20 cellular contexts compared by ENCODE assay signal in the genomic region with DNA sequence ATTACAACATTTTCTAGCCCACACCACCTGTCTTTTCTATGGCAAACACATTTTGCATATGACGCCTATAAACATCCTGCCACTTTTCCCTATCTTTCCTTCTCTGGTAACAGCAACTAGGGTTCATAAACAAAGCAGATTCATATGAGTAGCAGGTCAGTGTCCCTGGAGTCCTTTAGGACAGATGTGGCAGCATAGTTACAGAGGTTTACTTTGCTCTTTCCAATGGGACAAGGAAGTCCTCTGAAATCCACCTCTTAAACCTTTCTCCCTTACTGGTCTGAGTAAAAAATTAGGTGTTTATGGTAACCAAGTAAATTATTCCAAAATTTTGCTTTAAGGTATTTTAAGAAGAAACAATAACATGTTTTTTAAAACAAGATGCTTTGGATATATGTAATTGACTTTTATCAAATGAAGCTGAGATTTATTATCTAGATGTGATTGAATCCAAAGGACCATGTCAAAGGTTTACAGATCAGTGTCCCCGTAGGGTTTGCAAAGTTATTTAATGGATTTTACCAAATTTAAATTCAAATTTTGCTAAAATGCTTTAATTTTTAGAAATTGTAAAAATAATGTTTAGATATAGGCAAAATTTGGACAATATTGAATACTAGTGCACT.
DNase-seq lines count a peak whose midpoint lies in the region; ATAC-seq, FAIRE-seq and TF ChIP-seq lines count a peak whose summit lies in the region.
"Had no signal": no experiment of that assay in that cellular context is flagged by ENCODE, and none has a peak within 500 bp of the region (broad histone marks: within the 10 kb centered on the region; RNA-seq: fewer than 3 reads in every experiment).

No MANE protein-coding gene starts in this region.

- intact Hi-C loops in Right ventricle myocardium superior (cut with DNase I) (no loop called here), cardiac septum (cut with DNase I) (no loop called here), K562 (cut with micrococcal nuclease) (no loop called here), left ventricle myocardium superior (cut with micrococcal nuclease) (no loop called here)

- TF ChIP-seq CTCF in K562 (IDR thresholded peaks at IDR 0.05 in 2 of 3, conservative IDR thresholded peaks at IDR 0.05 in 1 of 3; ENCODE audit: insufficient read depth in 2 of 3, low read depth in 1 of 3, low read length in 3 of 3) (no peak), BE2C (IDR thresholded peaks at IDR 0.05; ENCODE audit: low read depth, low read length) (no peak)

- no peaks in the 10 kb centered on the region for H3K9me1 ChIP-seq in K562 (ENCODE audit: control insufficient read depth, insufficient read depth, low read length)

- no peak overlapping the region for H3K9ac ChIP-seq in K562 (ENCODE audit: insufficient read depth in 1 of 2, low read depth in 2 of 2, low read length in 2 of 2)

- no peak for TF ChIP-seq EP300 in K562 (IDR thresholded peaks at IDR 0.05; ENCODE audit: low read length)

- H3K36me3 ChIP-seq in K562 (ENCODE audit: control insufficient read depth, insufficient read depth, low read length), result peaks cover 12% of the 10 kb centered on the region; the same call in 2 of the 3 replicates
- no peaks in the 10 kb centered on the region; the same call in 1 of the 2 replicates for H3K36me3 ChIP-seq in BE2C

- no peaks in the 10 kb centered on the region for H3K27me3 Mint-ChIP-seq in activated CD4-positive, alpha-beta T cell treated with anti-CD3 and anti-CD28 coated beads, Interleukin-2, amount 10 ng/mL, durations not matched to agents 7 days and 5 days

- ATAC-seq in Right ventricle myocardium superior (ENCODE audit: poor library complexity) (peak; percentile 63), K562 (no peak; the same call in 2 of the 3 replicates), left ventricle myocardium superior (peak; percentile 58)
- ATAC-seq: CD8-positive, alpha-beta T cell; HCT116 had no signal

- TF ChIP-seq POLR2A in K562 (conservative IDR thresholded peaks at IDR 0.05), result peak; percentile 34; the same call in 1 of the 2 replicates

- TF ChIP-seq RAD21 in K562 (CRISPR knock-in tag; conservative IDR thresholded peaks at IDR 0.05 in 1 of 2, IDR thresholded peaks at IDR 0.05 in 1 of 2), result no peak

- no peaks in the 10 kb centered on the region for H3K4me1 Mint-ChIP-seq in activated CD4-positive, alpha-beta T cell treated with anti-CD3 and anti-CD28 coated beads, Interleukin-2, amount 10 ng/mL, durations not matched to agents 7 days and 5 days
- H3K4me1 Mint-ChIP-seq: CD14-positive monocyte had no signal

- no peaks in the 10 kb centered on the region for H4K20me1 ChIP-seq in K562 (replicated peaks; ENCODE audit: control insufficient read depth, insufficient read depth, low read length)

- no peaks in the 10 kb centered on the region for H3K4me1 ChIP-seq in K562 (replicated peaks in 1 of 2; ENCODE audit: control insufficient read depth in 2 of 2, insufficient read depth in 2 of 2, low read length in 2 of 2)
- no peaks in the 10 kb centered on the region for H3K4me1 ChIP-seq in BE2C

- WGBS in K562 (ENCODE audit: insufficient coverage, low coverage, missing lambda C conversion rate), result 53% methylated on average over 2 of the region's 2 CpGs

- no peaks in the 10 kb centered on the region for H3K9me3 Mint-ChIP-seq in activated CD4-positive, alpha-beta T cell treated with anti-CD3 and anti-CD28 coated beads, Interleukin-2, amount 10 ng/mL, durations not matched to agents 7 days and 5 days
- H3K9me3 Mint-ChIP-seq: CD8-positive, alpha-beta T cell had no signal

- H3K4me3 ChIP-seq in K562 (no peak overlapping the region), BE2C (ENCODE audit: low read depth, low read length) (no peak overlapping the region)

- no peak overlapping the region for H3K27ac ChIP-seq in K562 (ENCODE audit: extremely low read depth, low read depth, low read length)
- H3K27ac ChIP-seq: HL-60 had no signal

- CTCF ChIA-PET in K562 (lab: Yijun Ruan, JAX; ENCODE audit: low intra/inter-chr PET ratio), result no interaction called here
- CTCF ChIA-PET in activated CD4-positive, alpha-beta T cell treated with anti-CD3 and anti-CD28 coated beads, Interleukin-2, amount 10 ng/mL, durations not matched to agents 7 days and 5 days (lab: Charles Lee), result no interaction called here

- H3K27ac Mint-ChIP-seq in activated CD4-positive, alpha-beta T cell treated with anti-CD3 and anti-CD28 coated beads, Interleukin-2, amount 10 ng/mL, durations not matched to agents 7 days and 5 days, result no peak overlapping the region
- H3K27ac Mint-ChIP-seq: CD14-positive monocyte; CD8-positive, alpha-beta T cell had no signal

- in situ Hi-C loops in K562 (cut with MboI), result no loop called here

- no peaks in the 10 kb centered on the region for H3K9me3 ChIP-seq in K562 (replicated peaks; ENCODE audit: control insufficient read depth, insufficient read depth, low read depth, low read length)
- H3K9me3 ChIP-seq in BE2C, result no peaks in the 10 kb centered on the region

- H2AFZ ChIP-seq in K562 (ENCODE audit: low read depth, low read length), result no peak overlapping the region

- H3K4me3 Mint-ChIP-seq in activated CD4-positive, alpha-beta T cell treated with anti-CD3 and anti-CD28 coated beads, Interleukin-2, amount 10 ng/mL, durations not matched to agents 7 days and 5 days, result no peak overlapping the region
- H3K4me3 Mint-ChIP-seq: CD14-positive monocyte; CD8-positive, alpha-beta T cell had no signal

- DNase-seq in Right ventricle myocardium superior (no peak), cardiac septum (ENCODE audit: low spot score) (no peak), K562 (ENCODE audit: extremely low read depth in 1 of 4, low spot score in 3 of 4) (no peak), left ventricle myocardium superior (no peak), BE2C (no peak), H4 (ENCODE audit: low spot score) (no peak)
- DNase-seq in activated CD4-positive, alpha-beta T cell treated with anti-CD3 and anti-CD28 coated beads, Interleukin-2, amount 10 ng/mL, durations not matched to agents 7 days and 5 days, result no peak
- DNase-seq: CD8-positive, alpha-beta T cell; COR-L47; DMS153; DMS79 treated with DMSO at 0.1 percent for 48 hours; EL had no signal

- no TSS peak for BruUV-seq in K562 (replicated peaks; lab: Mats Ljungman, UMichigan)

- H3K27me3 ChIP-seq in K562 (ENCODE audit: control insufficient read depth in 2 of 2, insufficient read depth in 2 of 2, low read length in 2 of 2) (no peaks in the 10 kb centered on the region), BE2C (peaks cover 11% of the 10 kb centered on the region; the same call in 1 of the 2 replicates)

- no peaks in the 10 kb centered on the region for H3K79me2 ChIP-seq in K562 (ENCODE audit: control insufficient read depth, insufficient read depth, low read length)

- H3K36me3 Mint-ChIP-seq in activated CD4-positive, alpha-beta T cell treated with anti-CD3 and anti-CD28 coated beads, Interleukin-2, amount 10 ng/mL, durations not matched to agents 7 days and 5 days (ENCODE audit: low read depth), result peaks cover 4% of the 10 kb centered on the region

- POLR2A ChIA-PET in K562 (lab: Yijun Ruan, JAX), result no interaction called here
- POLR2A ChIA-PET in activated CD4-positive, alpha-beta T cell treated with anti-CD3 and anti-CD28 coated beads, Interleukin-2, amount 10 ng/mL, durations not matched to agents 7 days and 5 days (lab: Charles Lee), result no interaction called here

- no peak for FAIRE-seq in K562 (lab: Jason Lieb, UNC)
- FAIRE-seq: A204.1, D721Med, G401.6, GM12892, H1 had no signal

- H3K4me2 ChIP-seq in K562 (ENCODE audit: insufficient read depth, low read length), result no peak overlapping the region

TF ChIP-seq in K562, 482 proteins besides CTCF, POLR2A, EP300 and RAD21:
- 0 out of 2 replicates have a peak, but pooled peaks have one; percentile 6 for TF ChIP-seq POLR2G (IDR thresholded peaks at IDR 0.05; ENCODE audit: low read depth, low read length)
- TF ChIP-seq ZSCAN29 (IDR thresholded peaks at IDR 0.05), result no peak
- TF ChIP-seq, protein P1, sequence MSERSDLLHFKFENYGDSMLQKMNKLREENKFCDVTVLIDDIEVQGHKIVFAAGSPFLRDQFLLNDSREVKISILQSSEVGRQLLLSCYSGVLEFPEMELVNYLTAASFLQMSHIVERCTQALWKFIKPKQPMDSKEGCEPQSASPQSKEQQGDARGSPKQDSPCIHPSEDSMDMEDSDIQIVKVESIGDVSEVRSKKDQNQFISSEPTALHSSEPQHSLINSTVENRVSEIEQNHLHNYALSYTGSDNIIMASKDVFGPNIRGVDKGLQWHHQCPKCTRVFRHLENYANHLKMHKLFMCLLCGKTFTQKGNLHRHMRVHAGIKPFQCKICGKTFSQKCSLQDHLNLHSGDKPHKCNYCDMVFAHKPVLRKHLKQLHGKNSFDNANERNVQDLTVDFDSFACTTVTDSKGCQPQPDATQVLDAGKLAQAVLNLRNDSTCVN (CRISPR knock-in tag; IDR thresholded peaks at IDR 0.05), result no peak
- TF ChIP-seq, protein P2, sequence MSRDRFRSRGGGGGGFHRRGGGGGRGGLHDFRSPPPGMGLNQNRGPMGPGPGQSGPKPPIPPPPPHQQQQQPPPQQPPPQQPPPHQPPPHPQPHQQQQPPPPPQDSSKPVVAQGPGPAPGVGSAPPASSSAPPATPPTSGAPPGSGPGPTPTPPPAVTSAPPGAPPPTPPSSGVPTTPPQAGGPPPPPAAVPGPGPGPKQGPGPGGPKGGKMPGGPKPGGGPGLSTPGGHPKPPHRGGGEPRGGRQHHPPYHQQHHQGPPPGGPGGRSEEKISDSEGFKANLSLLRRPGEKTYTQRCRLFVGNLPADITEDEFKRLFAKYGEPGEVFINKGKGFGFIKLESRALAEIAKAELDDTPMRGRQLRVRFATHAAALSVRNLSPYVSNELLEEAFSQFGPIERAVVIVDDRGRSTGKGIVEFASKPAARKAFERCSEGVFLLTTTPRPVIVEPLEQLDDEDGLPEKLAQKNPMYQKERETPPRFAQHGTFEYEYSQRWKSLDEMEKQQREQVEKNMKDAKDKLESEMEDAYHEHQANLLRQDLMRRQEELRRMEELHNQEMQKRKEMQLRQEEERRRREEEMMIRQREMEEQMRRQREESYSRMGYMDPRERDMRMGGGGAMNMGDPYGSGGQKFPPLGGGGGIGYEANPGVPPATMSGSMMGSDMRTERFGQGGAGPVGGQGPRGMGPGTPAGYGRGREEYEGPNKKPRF (IDR thresholded peaks at IDR 0.05; ENCODE audit: low read depth, low read length), result no peak
- peak; percentile 51; the same call in 1 of the 2 replicates for TF ChIP-seq POLR2H (tag; IDR thresholded peaks at IDR 0.05; ENCODE audit: low read depth)
- no peak for TF ChIP-seq HDAC2 (IDR thresholded peaks at IDR 0.05)
- TF ChIP-seq POLR2AphosphoS2 (IDR thresholded peaks at IDR 0.05; ENCODE audit: low read length), result peak; percentile 84; the same call in 1 of the 2 replicates
TF ChIP-seq in K562: peak in this region for 3.
